ENCODE assay signal across 7 cellular contexts in genomic region chr5:142322747-142323479, GRCh38. TPM values are rescaled to one million over a fixed set of nuclear protein-coding genes. Genes with fewer than 3 reads are reported as not detected.
DNase-seq lines count a peak whose midpoint lies in the region; ATAC-seq and TF ChIP-seq lines count a peak whose summit lies in the region.

No MANE protein-coding gene starts in this region.

- no peak for TF ChIP-seq CTCF in IMR-90 (conservative IDR thresholded peaks at IDR 0.05; ENCODE audit: low read depth, low read length)
- no peak for TF ChIP-seq CTCF in CD4-positive, alpha-beta T cell (IDR thresholded peaks at IDR 0.05)

- peak; percentile 69 for DNase-seq in IMR-90
- peak; percentile 56 for DNase-seq in astrocyte of the hippocampus (ENCODE audit: low read depth, low spot score)
- DNase-seq in CD4-positive, alpha-beta T cell: no peak
- no peak for DNase-seq in HuH-7 (ENCODE audit: low spot score)
- no peak for DNase-seq in superior temporal gyrus (ENCODE audit: extremely low spot score)

- no peak for ATAC-seq in IMR-90 (ENCODE audit: low read depth)
- ATAC-seq in CD4-positive, alpha-beta T cell (ENCODE audit: poor library complexity): no peak

- peak overlapping the region; percentile 80 for H3K27ac ChIP-seq in IMR-90 (ENCODE audit: insufficient read depth, low read length)
- H3K27ac ChIP-seq in iPS-18a (ENCODE audit: low read length): no peak overlapping the region
- peak overlapping the region; percentile 50 for H3K27ac ChIP-seq in temporal lobe (ENCODE audit: low read depth, low read length)
- no peak overlapping the region for H3K27ac ChIP-seq in CD4-positive, alpha-beta T cell (ENCODE audit: low read depth, low read length)

- in situ Hi-C loops in IMR-90 (cut with MboI; ENCODE audit: low sequenced_read_pairs): loop anchor here (5.0 kb wide), 1 partner anchor 224 kb away; no protein-coding TSS in a partner anchor

- peak overlapping the region; percentile 62 for H3K18ac ChIP-seq in IMR-90 (ENCODE audit: low read depth, low read length)

- H3K9me3 ChIP-seq in IMR-90 (ENCODE audit: control insufficient read depth, insufficient read depth, low read length) (no peaks in the 10 kb centered on the region), iPS-18a (ENCODE audit: control insufficient read depth, low read depth, low read length) (no peaks in the 10 kb centered on the region)
- H3K9me3 ChIP-seq in CD4-positive, alpha-beta T cell (ENCODE audit: control insufficient read depth, low read length): no peaks in the 10 kb centered on the region

- dilution Hi-C loops in IMR-90 (cut with HindIII; ENCODE audit: low sequenced_read_pairs, unreplicated experiment): no loop called here

- peaks cover 9 to 22% of the 10 kb centered on the region in 2 experiments; a peak in 3 of 4 replicates for H3K79me1 ChIP-seq in IMR-90 (ENCODE audit: low read depth in 1 of 2, low read length in 2 of 2)

- peak overlapping the region; percentile 90 for H2AFZ ChIP-seq in IMR-90 (replicated peaks; ENCODE audit: low read length, poor library complexity)

- BruUV-seq in IMR-90 (replicated peaks; lab: Mats Ljungman, UMichigan): no TSS peak

- peak overlapping the region; percentile 91 for H3K14ac ChIP-seq in IMR-90 (replicated peaks; ENCODE audit: low read depth, low read length)

- peak overlapping the region; percentile 88; the same call in 1 of the 2 replicates for H2AK5ac ChIP-seq in IMR-90 (ENCODE audit: low read depth, low read length)

- H3K4me3 Mint-ChIP-seq in CD4-positive, alpha-beta T cell: no peak overlapping the region

- H4K91ac ChIP-seq in IMR-90 (ENCODE audit: insufficient read depth, low read depth, low read length): peak overlapping the region; percentile 86

- intact Hi-C loops in IMR-90 (cut with micrococcal nuclease): loop anchor here (1.0 to 5.0 kb wide), 3 partner anchors 106 to 374 kb away; no protein-coding TSS in a partner anchor
- intact Hi-C loops in CD4-positive, alpha-beta T cell (cut with DNase I, micrococcal nuclease): loop anchor here (5.0 to 10.0 kb wide), 3 partner anchors 102 to 171 kb away; no protein-coding TSS in a partner anchor

- H3K9me1 ChIP-seq in IMR-90 (ENCODE audit: insufficient read depth, low read length): peaks cover 3% of the 10 kb centered on the region; the same call in 1 of the 2 replicates

- H3K9ac ChIP-seq in IMR-90 (ENCODE audit: low read depth, low read length) (peak overlapping the region; percentile 97), iPS-18a (ENCODE audit: low read length) (peak overlapping the region; percentile 90)

- peak overlapping the region; percentile 28; the same call in 1 of the 2 replicates for H2BK20ac ChIP-seq in IMR-90 (ENCODE audit: low read depth, low read length)

- H3K4me1 ChIP-seq in IMR-90 (ENCODE audit: control insufficient read depth, insufficient read depth, low read length) (peaks cover 37% of the 10 kb centered on the region), iPS-18a (ENCODE audit: control insufficient read depth, low read depth, low read length) (peaks cover 44% of the 10 kb centered on the region)

- H3K4me1 Mint-ChIP-seq in CD4-positive, alpha-beta T cell (ENCODE audit: low read depth): peaks cover 49% of the 10 kb centered on the region

- peak overlapping the region; percentile 92 for H3K4ac ChIP-seq in IMR-90 (ENCODE audit: low read depth, low read length)

- H3K27me3 Mint-ChIP-seq in CD4-positive, alpha-beta T cell: peaks cover 78% of the 10 kb centered on the region

- H3K36me3 ChIP-seq in IMR-90 (ENCODE audit: control insufficient read depth, insufficient read depth, low read length): peaks cover 3% of the 10 kb centered on the region; the same call in 1 of the 2 replicates
- H3K36me3 ChIP-seq in iPS-18a (ENCODE audit: control insufficient read depth, low read depth, low read length): peaks cover 10% of the 10 kb centered on the region

- H3K56ac ChIP-seq in IMR-90 (ENCODE audit: extremely low read depth, insufficient read depth, low read length): peak overlapping the region; percentile 64

- CTCF ChIA-PET in IMR-90 (lab: Yijun Ruan, JAX): interaction anchor here (0.6 to 3.2 kb wide), 5 partner anchors 34 to 377 kb away, joined by 3 to 15 read pairs (median 3); no protein-coding TSS in a partner anchor
- CTCF ChIA-PET in CD4-positive, alpha-beta T cell (lab: Charles Lee): interaction anchor here (2.6 kb wide), 1 partner anchor 226 kb away, joined by 7 read pairs; no protein-coding TSS in a partner anchor

- no peaks in the 10 kb centered on the region for H3K27me3 ChIP-seq in IMR-90 (ENCODE audit: control insufficient read depth, insufficient read depth, low read length)
- no peaks in the 10 kb centered on the region for H3K27me3 ChIP-seq in iPS-18a (ENCODE audit: control insufficient read depth, insufficient read depth, low read length)
- peaks cover 58% of the 10 kb centered on the region for H3K27me3 ChIP-seq in CD4-positive, alpha-beta T cell (ENCODE audit: control insufficient read depth, insufficient read depth, low read length)

- peak overlapping the region; percentile 98 for H3K23ac ChIP-seq in IMR-90 (ENCODE audit: low read depth, low read length)

- peak overlapping the region; percentile 92 for H2BK5ac ChIP-seq in IMR-90 (ENCODE audit: low read depth, low read length, poor library complexity, severe bottlenecking)

- H3K4me3 ChIP-seq in IMR-90 (ENCODE audit: insufficient read depth, low read depth, low read length): peak overlapping the region; percentile 68
- peak overlapping the region; percentile 93 for H3K4me3 ChIP-seq in iPS-18a (ENCODE audit: low read length)

- TF ChIP-seq POLR2A in IMR-90 (IDR thresholded peaks at IDR 0.05; ENCODE audit: low read depth, low read length): peak; percentile 10; the same call in 1 of the 2 replicates

- H2BK15ac ChIP-seq in IMR-90 (ENCODE audit: low read depth, low read length): peak overlapping the region; percentile 21; the same call in 1 of the 3 replicates

- POLR2A ChIA-PET in IMR-90 (lab: Charles Lee; ENCODE audit: unreplicated experiment): interaction anchor here (0.5 to 1.4 kb wide), 5 partner anchors 11 to 333 kb away, joined by 4 to 7 read pairs (median 5); no protein-coding TSS in a partner anchor
- POLR2A ChIA-PET in CD4-positive, alpha-beta T cell (lab: Charles Lee): interaction anchor here (0.6 kb wide), 1 partner anchor 167 kb away, joined by 3 read pairs; no protein-coding TSS in a partner anchor

- peak overlapping the region; percentile 38 for H2BK120ac ChIP-seq in IMR-90 (ENCODE audit: low read depth, low read length)

- peak overlapping the region; percentile 53 for H4K5ac ChIP-seq in IMR-90 (ENCODE audit: low read depth, low read length)

- peaks cover 69% of the 10 kb centered on the region for H4K20me1 ChIP-seq in IMR-90 (ENCODE audit: insufficient read depth, low read length)

- H3K9me3 Mint-ChIP-seq in CD4-positive, alpha-beta T cell: no peaks in the 10 kb centered on the region

- H2AK9ac ChIP-seq in IMR-90 (replicated peaks; ENCODE audit: low read depth, low read length, poor library complexity): peak overlapping the region; percentile 94

- peak overlapping the region; percentile 49 to 79; a peak in 3 of 4 replicates for H4K8ac ChIP-seq in IMR-90 (ENCODE audit: low read depth in 2 of 2, low read length in 2 of 2)

- peak overlapping the region; percentile 95 for H3K4me2 ChIP-seq in IMR-90 (ENCODE audit: low read depth, low read length)

- WGBS in IMR-90 (ENCODE audit: extremely low coverage in 2 of 2, insufficient read length in 1 of 2), 2 experiments: 10% methylated on average over 2 of the region's 15 CpGs; no CpG with 5 or more reads in 1 of the 2 experiments

- TF ChIP-seq RAD21 in IMR-90 (IDR thresholded peaks at IDR 0.05; ENCODE audit: low read length): no peak

- H3K27ac Mint-ChIP-seq in CD4-positive, alpha-beta T cell: no peak overlapping the region

- no peaks in the 10 kb centered on the region for H3K36me3 Mint-ChIP-seq in CD4-positive, alpha-beta T cell (ENCODE audit: low read depth)

TF ChIP-seq in IMR-90, 13 proteins besides CTCF, POLR2A, EP300 and RAD21:
- TF ChIP-seq ELK1 (IDR thresholded peaks at IDR 0.05; ENCODE audit: borderline replicate concordance, low read depth, low read length) (no peak), SMC3 (IDR thresholded peaks at IDR 0.05; ENCODE audit: low read depth, low read length) (0 out of 2 replicates have a peak, but pooled peaks have one; percentile 2), MXI1 (IDR thresholded peaks at IDR 0.05; ENCODE audit: borderline replicate concordance, low read depth, low read length) (peak; percentile 91; the same call in 1 of the 2 replicates), CEBPB (IDR thresholded peaks at IDR 0.05; ENCODE audit: low read depth, low read length) (peak; percentile 75), BHLHE40 (IDR thresholded peaks at IDR 0.05; ENCODE audit: low read depth, low read length) (peak; percentile 90), USF2 (IDR thresholded peaks at IDR 0.05; ENCODE audit: low read depth, low read length) (peak; percentile 55; the same call in 1 of the 2 replicates), CHD1 (IDR thresholded peaks at IDR 0.05; ENCODE audit: low read depth, low read length) (no peak)

RNA-seq across cellular contexts. Expression of gene SPRY4, which starts 1.9 kb away (rescaled TPM):
- total RNA-seq in IMR-90 (2012; rRNA removed): 8.4 and 10.3 TPM in 2 replicates
- polyA plus RNA-seq in IMR-90 (2012; rRNA removed): 21.0 and 22.1 TPM in 2 replicates
- polyA plus RNA-seq in IMR-90 (2012; cell fraction: cytosol; rRNA removed): 13.3 and 14.6 TPM in 2 replicates
- 59.8 and 89.3 TPM in 2 replicates for polyA plus RNA-seq in IMR-90 (2012; cell fraction: nucleus; rRNA removed; ENCODE audit: low replicate concordance)
- total RNA-seq in temporal lobe: 7.1 TPM
- total RNA-seq in CD4-positive, alpha-beta T cell: under 1 TPM; 0.16 to 0.34 TPM

Comparison
In these comparisons a context has a peak if more than half of its experiments do, and no peak if none do; other contexts are left out.
1. DNase-seq: peak in IMR-90 (single experiment) and astrocyte of the hippocampus (single experiment); none in CD4-positive, alpha-beta T cell (0 of 10), HuH-7 (single experiment) and superior temporal gyrus (single experiment).
2. H3K27ac ChIP-seq: peak in IMR-90 (single experiment) and temporal lobe (single experiment); none in iPS-18a (single experiment) and CD4-positive, alpha-beta T cell (single experiment).